In genomic region chr4:93184093-93184492, GRCh38 we compare ENCODE assay signal across 14 cellular contexts.
DNase-seq lines count a peak whose midpoint lies in the region; ATAC-seq and TF ChIP-seq lines count a peak whose summit lies in the region.
"Had no signal": no experiment of that assay in that cellular context is flagged by ENCODE, and none has a peak within 500 bp of the region (broad histone marks: within the 10 kb centered on the region; RNA-seq: fewer than 3 reads in every experiment).

No MANE protein-coding gene starts in this region.

- no peaks in the 10 kb centered on the region for H3K27me3 ChIP-seq in RWPE2 (ENCODE audit: insufficient read depth, poor library complexity, severe bottlenecking)

- ATAC-seq in RWPE2 (ENCODE audit: low read depth) = no peak
- no peak for ATAC-seq in HG03521 (IDR thresholded peaks at IDR 0.05; ENCODE audit: unreplicated experiment)
- no peak for ATAC-seq in omental fat pad (ENCODE audit: low FRiP score)

- peaks cover 12% of the 10 kb centered on the region for H3K4me1 Mint-ChIP-seq in nephron

- H3K4me1 ChIP-seq in RWPE2 (ENCODE audit: insufficient read depth, poor library complexity, severe bottlenecking) = peaks cover 20% of the 10 kb centered on the region
- H3K4me1 ChIP-seq: parathyroid adenoma had no signal

- H3K9me3 Mint-ChIP-seq in nephron = no peaks in the 10 kb centered on the region

- H3K4me3 ChIP-seq in RWPE2 (ENCODE audit: severe bottlenecking) = no peak overlapping the region

- no peaks in the 10 kb centered on the region for H3K27me3 Mint-ChIP-seq in nephron (ENCODE audit: low read depth)
- H3K27me3 Mint-ChIP-seq: activated CD4-positive, alpha-beta memory T cell treated with anti-CD3 and anti-CD28 coated beads for 36 hours had no signal

- no peaks in the 10 kb centered on the region for H3K9me3 ChIP-seq in RWPE2 (ENCODE audit: severe bottlenecking)

- peak overlapping the region; percentile 57 for H3K27ac ChIP-seq in RWPE2 (ENCODE audit: poor library complexity, severe bottlenecking)
- H3K27ac ChIP-seq: parathyroid adenoma had no signal

- peak overlapping the region; percentile 51 to 65 (median 52) for H3K27ac Mint-ChIP-seq in nephron
- H3K27ac Mint-ChIP-seq: activated CD4-positive, alpha-beta memory T cell treated with anti-CD3 and anti-CD28 coated beads for 36 hours had no signal

- no peak overlapping the region for H3K4me3 Mint-ChIP-seq in nephron
- H3K4me3 Mint-ChIP-seq: activated CD4-positive, alpha-beta memory T cell treated with anti-CD3 and anti-CD28 coated beads for 36 hours had no signal

- H3K36me3 Mint-ChIP-seq in nephron (ENCODE audit: low read depth) = no peaks in the 10 kb centered on the region
- H3K36me3 Mint-ChIP-seq: activated CD4-positive, alpha-beta memory T cell treated with anti-CD3 and anti-CD28 coated beads for 36 hours had no signal

- H3K36me3 ChIP-seq in RWPE2 (ENCODE audit: low read depth) = no peaks in the 10 kb centered on the region

- no peak for TF ChIP-seq CTCF in RWPE2 (IDR thresholded peaks at IDR 0.05; ENCODE audit: poor library complexity, severe bottlenecking)
- no peak for TF ChIP-seq CTCF in nephron (IDR thresholded peaks at IDR 0.05; ENCODE audit: unreplicated experiment in 3 of 3)
- TF ChIP-seq CTCF in omental fat pad (IDR thresholded peaks at IDR 0.05) = no peak

- DNase-seq in DMS79 (lab: John Stamatoyannopoulos, UW) (peak; percentile 90), NCI-H2029 (lab: John Stamatoyannopoulos, UW) (peak; percentile 78), RWPE2 (ENCODE audit: low spot score) (no peak), GF-D8 (lab: John Stamatoyannopoulos, UW) (no peak), omental fat pad (ENCODE audit: low spot score) (no peak)
- no peak for DNase-seq in activated CD4-positive, CD25-positive, alpha-beta regulatory T cell treated with anti-CD3 and anti-CD28 coated beads, Interleukin-2, amount 50 U/mL, for 72 hours
- DNase-seq: activated CD4-positive, alpha-beta memory T cell treated with anti-CD3 and anti-CD28 coated beads for 36 hours; KBM-7; midbrain; stimulated activated CD8-positive, alpha-beta memory T cell treated with anti-CD3 and anti-CD28 coated beads, Interleukin-4, amount 100 ng/mL, for 48 hours; T-helper 9 cell had no signal

Comparison
In these comparisons a context has a peak if more than half of its experiments do, and no peak if none do; other contexts are left out.
1. DNase-seq: peak in DMS79 (single experiment) and NCI-H2029 (single experiment); none in RWPE2 (single experiment), GF-D8 (single experiment), activated CD4-positive, CD25-positive, alpha-beta regulatory T cell treated with anti-CD3 and anti-CD28 coated beads, Interleukin-2, amount 50 U/mL, for 72 hours (single experiment) and omental fat pad (single experiment).